ENCODE assay signal across 1 cellular context in the genomic region with DNA sequence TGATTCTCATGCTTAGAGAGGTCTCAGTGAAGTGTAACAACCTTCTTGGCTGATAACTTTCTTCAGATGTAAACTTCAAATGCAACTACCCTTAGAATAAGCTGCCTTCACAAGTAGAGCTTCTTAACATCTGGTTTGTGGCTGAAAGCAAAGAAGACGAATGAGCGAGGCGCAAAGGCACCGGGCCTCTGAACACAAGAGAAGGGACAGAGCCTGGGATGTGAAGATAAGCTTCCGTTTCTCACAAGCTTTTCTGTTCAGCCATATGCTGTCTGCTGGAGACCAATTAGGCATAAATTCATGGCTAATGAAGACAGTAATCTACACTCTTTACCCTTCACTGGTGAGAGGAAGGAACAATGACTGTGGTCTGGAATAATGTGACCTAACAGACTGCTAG.
TF ChIP-seq lines count a peak whose summit lies in the region.

No MANE protein-coding gene starts in this region.

TF ChIP-seq in GM23338, 12 proteins besides CTCF, POLR2A, EP300 and RAD21:
- TF ChIP-seq EZH2phosphoT487 (IDR thresholded peaks at IDR 0.05; ENCODE audit: unreplicated experiment), result no peak
- TF ChIP-seq, protein P1, sequence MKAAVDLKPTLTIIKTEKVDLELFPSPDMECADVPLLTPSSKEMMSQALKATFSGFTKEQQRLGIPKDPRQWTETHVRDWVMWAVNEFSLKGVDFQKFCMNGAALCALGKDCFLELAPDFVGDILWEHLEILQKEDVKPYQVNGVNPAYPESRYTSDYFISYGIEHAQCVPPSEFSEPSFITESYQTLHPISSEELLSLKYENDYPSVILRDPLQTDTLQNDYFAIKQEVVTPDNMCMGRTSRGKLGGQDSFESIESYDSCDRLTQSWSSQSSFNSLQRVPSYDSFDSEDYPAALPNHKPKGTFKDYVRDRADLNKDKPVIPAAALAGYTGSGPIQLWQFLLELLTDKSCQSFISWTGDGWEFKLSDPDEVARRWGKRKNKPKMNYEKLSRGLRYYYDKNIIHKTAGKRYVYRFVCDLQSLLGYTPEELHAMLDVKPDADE (IDR thresholded peaks at IDR 0.05), result no peak
- no peak for TF ChIP-seq ZNF331 (CRISPR knock-in tag; IDR thresholded peaks at IDR 0.05; ENCODE audit: low read depth)
- TF ChIP-seq EZH2 (IDR thresholded peaks at IDR 0.05; ENCODE audit: low read depth, unreplicated experiment), result no peak
- TF ChIP-seq POLR2AphosphoS5 (IDR thresholded peaks at IDR 0.05; ENCODE audit: low read depth), result no peak
- no peak for TF ChIP-seq NANOG (IDR thresholded peaks at IDR 0.05; ENCODE audit: borderline replicate concordance)
- TF ChIP-seq, protein P2, sequence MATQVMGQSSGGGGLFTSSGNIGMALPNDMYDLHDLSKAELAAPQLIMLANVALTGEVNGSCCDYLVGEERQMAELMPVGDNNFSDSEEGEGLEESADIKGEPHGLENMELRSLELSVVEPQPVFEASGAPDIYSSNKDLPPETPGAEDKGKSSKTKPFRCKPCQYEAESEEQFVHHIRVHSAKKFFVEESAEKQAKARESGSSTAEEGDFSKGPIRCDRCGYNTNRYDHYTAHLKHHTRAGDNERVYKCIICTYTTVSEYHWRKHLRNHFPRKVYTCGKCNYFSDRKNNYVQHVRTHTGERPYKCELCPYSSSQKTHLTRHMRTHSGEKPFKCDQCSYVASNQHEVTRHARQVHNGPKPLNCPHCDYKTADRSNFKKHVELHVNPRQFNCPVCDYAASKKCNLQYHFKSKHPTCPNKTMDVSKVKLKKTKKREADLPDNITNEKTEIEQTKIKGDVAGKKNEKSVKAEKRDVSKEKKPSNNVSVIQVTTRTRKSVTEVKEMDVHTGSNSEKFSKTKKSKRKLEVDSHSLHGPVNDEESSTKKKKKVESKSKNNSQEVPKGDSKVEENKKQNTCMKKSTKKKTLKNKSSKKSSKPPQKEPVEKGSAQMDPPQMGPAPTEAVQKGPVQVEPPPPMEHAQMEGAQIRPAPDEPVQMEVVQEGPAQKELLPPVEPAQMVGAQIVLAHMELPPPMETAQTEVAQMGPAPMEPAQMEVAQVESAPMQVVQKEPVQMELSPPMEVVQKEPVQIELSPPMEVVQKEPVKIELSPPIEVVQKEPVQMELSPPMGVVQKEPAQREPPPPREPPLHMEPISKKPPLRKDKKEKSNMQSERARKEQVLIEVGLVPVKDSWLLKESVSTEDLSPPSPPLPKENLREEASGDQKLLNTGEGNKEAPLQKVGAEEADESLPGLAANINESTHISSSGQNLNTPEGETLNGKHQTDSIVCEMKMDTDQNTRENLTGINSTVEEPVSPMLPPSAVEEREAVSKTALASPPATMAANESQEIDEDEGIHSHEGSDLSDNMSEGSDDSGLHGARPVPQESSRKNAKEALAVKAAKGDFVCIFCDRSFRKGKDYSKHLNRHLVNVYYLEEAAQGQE (IDR thresholded peaks at IDR 0.05; ENCODE audit: unreplicated experiment), result no peak
- no peak for TF ChIP-seq CREB1 (CRISPR knock-in tag; IDR thresholded peaks at IDR 0.05; ENCODE audit: low read depth)
- no peak for TF ChIP-seq STAT1 (IDR thresholded peaks at IDR 0.05; ENCODE audit: unreplicated experiment)
- TF ChIP-seq, protein P3, sequence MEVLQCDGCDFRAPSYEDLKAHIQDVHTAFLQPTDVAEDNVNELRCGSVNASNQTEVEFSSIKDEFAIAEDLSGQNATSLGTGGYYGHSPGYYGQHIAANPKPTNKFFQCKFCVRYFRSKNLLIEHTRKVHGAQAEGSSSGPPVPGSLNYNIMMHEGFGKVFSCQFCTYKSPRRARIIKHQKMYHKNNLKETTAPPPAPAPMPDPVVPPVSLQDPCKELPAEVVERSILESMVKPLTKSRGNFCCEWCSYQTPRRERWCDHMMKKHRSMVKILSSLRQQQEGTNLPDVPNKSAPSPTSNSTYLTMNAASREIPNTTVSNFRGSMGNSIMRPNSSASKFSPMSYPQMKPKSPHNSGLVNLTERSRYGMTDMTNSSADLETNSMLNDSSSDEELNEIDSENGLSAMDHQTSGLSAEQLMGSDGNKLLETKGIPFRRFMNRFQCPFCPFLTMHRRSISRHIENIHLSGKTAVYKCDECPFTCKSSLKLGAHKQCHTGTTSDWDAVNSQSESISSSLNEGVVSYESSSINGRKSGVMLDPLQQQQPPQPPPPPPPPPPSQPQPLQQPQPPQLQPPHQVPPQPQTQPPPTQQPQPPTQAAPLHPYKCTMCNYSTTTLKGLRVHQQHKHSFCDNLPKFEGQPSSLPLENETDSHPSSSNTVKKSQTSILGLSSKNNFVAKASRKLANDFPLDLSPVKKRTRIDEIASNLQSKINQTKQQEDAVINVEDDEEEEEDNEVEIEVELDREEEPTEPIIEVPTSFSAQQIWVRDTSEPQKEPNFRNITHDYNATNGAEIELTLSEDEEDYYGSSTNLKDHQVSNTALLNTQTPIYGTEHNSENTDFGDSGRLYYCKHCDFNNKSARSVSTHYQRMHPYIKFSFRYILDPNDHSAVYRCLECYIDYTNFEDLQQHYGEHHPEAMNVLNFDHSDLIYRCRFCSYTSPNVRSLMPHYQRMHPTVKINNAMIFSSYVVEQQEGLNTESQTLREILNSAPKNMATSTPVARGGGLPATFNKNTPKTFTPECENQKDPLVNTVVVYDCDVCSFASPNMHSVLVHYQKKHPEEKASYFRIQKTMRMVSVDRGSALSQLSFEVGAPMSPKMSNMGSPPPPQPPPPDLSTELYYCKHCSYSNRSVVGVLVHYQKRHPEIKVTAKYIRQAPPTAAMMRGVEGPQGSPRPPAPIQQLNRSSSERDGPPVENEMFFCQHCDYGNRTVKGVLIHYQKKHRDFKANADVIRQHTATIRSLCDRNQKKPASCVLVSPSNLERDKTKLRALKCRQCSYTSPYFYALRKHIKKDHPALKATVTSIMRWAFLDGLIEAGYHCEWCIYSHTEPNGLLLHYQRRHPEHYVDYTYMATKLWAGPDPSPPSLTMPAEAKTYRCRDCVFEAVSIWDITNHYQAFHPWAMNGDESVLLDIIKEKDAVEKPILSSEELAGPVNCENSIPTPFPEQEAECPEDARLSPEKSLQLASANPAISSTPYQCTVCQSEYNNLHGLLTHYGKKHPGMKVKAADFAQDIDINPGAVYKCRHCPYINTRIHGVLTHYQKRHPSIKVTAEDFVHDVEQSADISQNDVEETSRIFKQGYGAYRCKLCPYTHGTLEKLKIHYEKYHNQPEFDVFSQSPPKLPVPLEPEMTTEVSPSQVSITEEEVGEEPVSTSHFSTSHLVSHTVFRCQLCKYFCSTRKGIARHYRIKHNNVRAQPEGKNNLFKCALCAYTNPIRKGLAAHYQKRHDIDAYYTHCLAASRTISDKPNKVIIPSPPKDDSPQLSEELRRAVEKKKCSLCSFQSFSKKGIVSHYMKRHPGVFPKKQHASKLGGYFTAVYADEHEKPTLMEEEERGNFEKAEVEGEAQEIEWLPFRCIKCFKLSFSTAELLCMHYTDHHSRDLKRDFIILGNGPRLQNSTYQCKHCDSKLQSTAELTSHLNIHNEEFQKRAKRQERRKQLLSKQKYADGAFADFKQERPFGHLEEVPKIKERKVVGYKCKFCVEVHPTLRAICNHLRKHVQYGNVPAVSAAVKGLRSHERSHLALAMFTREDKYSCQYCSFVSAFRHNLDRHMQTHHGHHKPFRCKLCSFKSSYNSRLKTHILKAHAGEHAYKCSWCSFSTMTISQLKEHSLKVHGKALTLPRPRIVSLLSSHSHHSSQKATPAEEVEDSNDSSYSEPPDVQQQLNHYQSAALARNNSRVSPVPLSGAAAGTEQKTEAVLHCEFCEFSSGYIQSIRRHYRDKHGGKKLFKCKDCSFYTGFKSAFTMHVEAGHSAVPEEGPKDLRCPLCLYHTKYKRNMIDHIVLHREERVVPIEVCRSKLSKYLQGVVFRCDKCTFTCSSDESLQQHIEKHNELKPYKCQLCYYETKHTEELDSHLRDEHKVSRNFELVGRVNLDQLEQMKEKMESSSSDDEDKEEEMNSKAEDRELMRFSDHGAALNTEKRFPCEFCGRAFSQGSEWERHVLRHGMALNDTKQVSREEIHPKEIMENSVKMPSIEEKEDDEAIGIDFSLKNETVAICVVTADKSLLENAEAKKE (CRISPR knock-in tag; IDR thresholded peaks at IDR 0.05), result no peak
- TF ChIP-seq JUNB (IDR thresholded peaks at IDR 0.05; ENCODE audit: unreplicated experiment), result no peak
- no peak for TF ChIP-seq ZNF114 (CRISPR knock-in tag; IDR thresholded peaks at IDR 0.05)
